9 cellular contexts compared by ENCODE assay signal in the genomic region with DNA sequence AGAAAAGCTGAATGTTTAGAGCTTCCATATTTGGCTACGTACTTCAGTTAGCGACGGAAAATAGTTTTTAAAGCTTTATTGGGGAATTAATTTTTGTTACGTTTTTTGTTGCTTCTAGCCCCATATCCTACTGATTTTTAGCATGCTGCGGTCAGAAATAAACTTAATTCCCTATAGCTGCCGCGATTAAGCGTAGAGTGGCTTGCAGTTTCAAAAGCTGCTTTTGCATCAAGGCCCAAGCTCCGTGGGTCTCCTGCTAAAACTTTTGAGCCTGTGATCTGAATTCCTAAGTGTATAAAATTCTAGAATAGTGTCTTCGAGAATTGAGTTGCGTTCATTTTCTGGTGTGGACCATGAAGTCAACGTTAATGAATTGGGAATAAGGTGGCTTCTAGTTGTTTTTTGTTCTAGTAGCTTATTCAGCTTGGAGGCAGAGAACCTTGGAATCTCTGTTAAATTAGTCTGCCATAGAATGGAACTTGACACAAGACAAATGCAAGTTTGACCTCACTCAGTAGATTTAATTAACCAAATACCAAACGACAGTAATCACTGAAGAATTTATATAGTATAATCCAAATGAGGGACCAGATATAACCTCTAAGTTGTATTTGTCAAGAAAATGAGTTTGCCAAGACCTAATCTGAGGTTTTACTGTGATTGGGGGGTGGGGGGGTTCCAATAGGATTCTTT. TPM values are rescaled to one million over a fixed set of nuclear protein-coding genes. Genes with fewer than 3 reads are reported as not detected.
DNase-seq lines count a peak whose midpoint lies in the region; ATAC-seq, FAIRE-seq and TF ChIP-seq lines count a peak whose summit lies in the region.
"Had no signal": no experiment of that assay in that cellular context is flagged by ENCODE, and none has a peak within 500 bp of the region (broad histone marks: within the 10 kb centered on the region; RNA-seq: fewer than 3 reads in every experiment).

No MANE protein-coding gene starts in this region.

- peaks cover 2% of the 10 kb centered on the region for H3K27me3 Mint-ChIP-seq in T-helper 1 cell treated with Interleukin-12 subunit alpha and Interleukin-12 subunit beta and Interleukin-4 antibody, amounts not matched to agents 30 μg/mL and 1 μg/mL, for 36 hours (ENCODE audit: low read depth)
- H3K27me3 Mint-ChIP-seq in activated naive CD8-positive, alpha-beta T cell treated with anti-CD3 and anti-CD28 coated beads for 36 hours = no peaks in the 10 kb centered on the region

- peaks cover 61% of the 10 kb centered on the region for H3K79me2 ChIP-seq in keratinocyte (ENCODE audit: control insufficient read depth, insufficient read depth, low read length)

- no peak for FAIRE-seq in keratinocyte (lab: Jason Lieb, UNC)

- TF ChIP-seq CTCF in keratinocyte (optimal IDR thresholded peaks at IDR 0.05 in 1 of 3, IDR thresholded peaks at IDR 0.05 in 1 of 3, conservative IDR thresholded peaks at IDR 0.05 in 1 of 3; ENCODE audit: extremely low read depth in 1 of 3, insufficient read depth in 2 of 3, low read length in 3 of 3) = no peak

- H3K4me1 ChIP-seq in keratinocyte (ENCODE audit: control insufficient read depth, extremely low read depth, insufficient read depth, low read length) = peaks cover 52% of the 10 kb centered on the region
- H3K4me1 ChIP-seq in stomach smooth muscle (ENCODE audit: control insufficient read depth, insufficient read depth, low read length) = peaks cover 20% of the 10 kb centered on the region

- H3K9me3 ChIP-seq in keratinocyte (ENCODE audit: control insufficient read depth, low read depth, low read length) (no peaks in the 10 kb centered on the region), stomach smooth muscle (ENCODE audit: control insufficient read depth in 2 of 2, low read length in 2 of 2) (no peaks in the 10 kb centered on the region)

- H3K36me3 ChIP-seq in keratinocyte (ENCODE audit: control insufficient read depth in 2 of 2, extremely low read depth in 1 of 2, insufficient read depth in 2 of 2, low read length in 2 of 2) (peaks cover 0 to 5% of the 10 kb centered on the region in 2 experiments), stomach smooth muscle (ENCODE audit: control insufficient read depth in 2 of 2, insufficient read depth in 2 of 2, low read length in 2 of 2) (no peaks in the 10 kb centered on the region)

- H3K9me3 Mint-ChIP-seq in T-helper 1 cell treated with Interleukin-12 subunit alpha and Interleukin-12 subunit beta and Interleukin-4 antibody, amounts not matched to agents 30 μg/mL and 1 μg/mL, for 36 hours = no peaks in the 10 kb centered on the region
- no peaks in the 10 kb centered on the region for H3K9me3 Mint-ChIP-seq in activated naive CD8-positive, alpha-beta T cell treated with anti-CD3 and anti-CD28 coated beads for 36 hours

- peak overlapping the region; percentile 98 for H3K9ac ChIP-seq in keratinocyte (ENCODE audit: control insufficient read depth, extremely low read depth, insufficient read depth, low read length)
- H3K9ac ChIP-seq in stomach smooth muscle (ENCODE audit: low read length in 2 of 2) = peak overlapping the region; percentile 94 to 95

- no peak for ATAC-seq in activated CD4-positive, CD25-positive, alpha-beta regulatory T cell treated with anti-CD3 and anti-CD28 coated beads, Interleukin-2, amount 50 U/mL, for 24 hours
- ATAC-seq in HG02759 (IDR thresholded peaks at IDR 0.05; ENCODE audit: unreplicated experiment) = no peak
- no peak for ATAC-seq in GM19023 (IDR thresholded peaks at IDR 0.05; ENCODE audit: unreplicated experiment)

- H3K4me2 ChIP-seq in keratinocyte (ENCODE audit: control insufficient read depth, extremely low read depth, insufficient read depth, low read depth, low read length) = peak overlapping the region; percentile 97

- dilution Hi-C loops in keratinocyte (cut with MboI; ENCODE audit: extremely low pct_ligation_motif_present, low sequenced_read_pairs) = no loop called here

- H4K20me1 ChIP-seq in keratinocyte (ENCODE audit: control insufficient read depth, extremely low read depth, insufficient read depth, low read length) = peaks cover 30% of the 10 kb centered on the region

- H3K4me3 Mint-ChIP-seq in T-helper 1 cell treated with Interleukin-12 subunit alpha and Interleukin-12 subunit beta and Interleukin-4 antibody, amounts not matched to agents 30 μg/mL and 1 μg/mL, for 36 hours = peak overlapping the region; percentile 98
- peak overlapping the region; percentile 99 for H3K4me3 Mint-ChIP-seq in activated naive CD8-positive, alpha-beta T cell treated with anti-CD3 and anti-CD28 coated beads for 36 hours

- H3K4me3 ChIP-seq in keratinocyte (ENCODE audit: control insufficient read depth in 2 of 3, extremely low read depth in 1 of 3, insufficient read depth in 2 of 3, low read depth in 1 of 3, low read length in 3 of 3) = peak overlapping the region; percentile 77 to 99 (median 96)
- peak overlapping the region; percentile 96 to 99 for H3K4me3 ChIP-seq in stomach smooth muscle (ENCODE audit: low read length in 2 of 2)

- H3K27me3 ChIP-seq in keratinocyte (ENCODE audit: control insufficient read depth, extremely low read depth, insufficient read depth, low read length) = no peaks in the 10 kb centered on the region
- H3K27me3 ChIP-seq in stomach smooth muscle (ENCODE audit: control insufficient read depth in 1 of 2, insufficient read depth in 2 of 2, low read length in 2 of 2) = no peaks in the 10 kb centered on the region

- no peak overlapping the region for H2AFZ ChIP-seq in keratinocyte (ENCODE audit: control insufficient read depth, low read length)

- H3K4me1 Mint-ChIP-seq in T-helper 1 cell treated with Interleukin-12 subunit alpha and Interleukin-12 subunit beta and Interleukin-4 antibody, amounts not matched to agents 30 μg/mL and 1 μg/mL, for 36 hours (ENCODE audit: low read depth) = peaks cover 41% of the 10 kb centered on the region
- peaks cover 41% of the 10 kb centered on the region for H3K4me1 Mint-ChIP-seq in activated naive CD8-positive, alpha-beta T cell treated with anti-CD3 and anti-CD28 coated beads for 36 hours

- peak overlapping the region; percentile 98 for H3K27ac Mint-ChIP-seq in T-helper 1 cell treated with Interleukin-12 subunit alpha and Interleukin-12 subunit beta and Interleukin-4 antibody, amounts not matched to agents 30 μg/mL and 1 μg/mL, for 36 hours
- peak overlapping the region; percentile 94 for H3K27ac Mint-ChIP-seq in activated naive CD8-positive, alpha-beta T cell treated with anti-CD3 and anti-CD28 coated beads for 36 hours

- peak overlapping the region; percentile 94 for H3K27ac ChIP-seq in keratinocyte (ENCODE audit: control insufficient read depth, insufficient read depth, low read length)
- no peak overlapping the region for H3K27ac ChIP-seq in stomach smooth muscle (ENCODE audit: low read length)

- DNase-seq in T-helper 1 cell = no peak
- DNase-seq in activated naive CD8-positive, alpha-beta T cell treated with anti-CD3 and anti-CD28 coated beads for 36 hours = no peak
- DNase-seq in keratinocyte (ENCODE audit: low read depth, low spot score) = no peak

- H3K36me3 Mint-ChIP-seq in T-helper 1 cell treated with Interleukin-12 subunit alpha and Interleukin-12 subunit beta and Interleukin-4 antibody, amounts not matched to agents 30 μg/mL and 1 μg/mL, for 36 hours (ENCODE audit: low read depth) = peaks cover 9% of the 10 kb centered on the region
- peaks cover 7% of the 10 kb centered on the region for H3K36me3 Mint-ChIP-seq in activated naive CD8-positive, alpha-beta T cell treated with anti-CD3 and anti-CD28 coated beads for 36 hours

- H3K9me1 ChIP-seq in keratinocyte (ENCODE audit: control insufficient read depth, extremely low read depth, insufficient read depth, low read length) = no peaks in the 10 kb centered on the region

RNA-seq across cellular contexts. Expression of gene CALU, which starts 1.0 kb away (rescaled TPM):
- total RNA-seq in activated naive CD8-positive, alpha-beta T cell treated with anti-CD3 and anti-CD28 coated beads for 36 hours = 10 to 100 TPM; 42.2 to 44.5 TPM
- 96.0 to 188 TPM (median 155 TPM) in 3 replicates for polyA plus RNA-seq in keratinocyte
- 183 TPM for polyA plus RNA-seq in keratinocyte (2011; ENCODE audit: low read depth)
- 47.9 and 86.0 TPM in 2 replicates for polyA plus RNA-seq in keratinocyte (2011; cell fraction: cytosol; rRNA removed)
- polyA plus RNA-seq in keratinocyte (2011; cell fraction: nucleus; rRNA removed) = 166 and 224 TPM in 2 replicates
- 43.9 and 203 TPM in 2 replicates for polyA plus RNA-seq in keratinocyte (2012; ENCODE audit: low replicate concordance)
- 29.3 to 93.0 TPM (median 53.0 TPM) in 3 replicates for polyA minus RNA-seq in keratinocyte
- 58.9 TPM for polyA minus RNA-seq in keratinocyte (2011; cell fraction: cytosol; rRNA and poly(A)+ RNA removed)
- 88.5 and 196 TPM in 2 replicates for polyA minus RNA-seq in keratinocyte (2011; cell fraction: nucleus; rRNA and poly(A)+ RNA removed)

RNA-seq across cellular contexts. Expression of gene OPN1SW, which starts 35.5 kb away (rescaled TPM):
- total RNA-seq in activated naive CD8-positive, alpha-beta T cell treated with anti-CD3 and anti-CD28 coated beads for 36 hours = not detected
- polyA plus RNA-seq in keratinocyte = not detected in 3 replicates
- polyA plus RNA-seq in keratinocyte (2011; ENCODE audit: low read depth) = not detected
- not detected in 2 replicates for polyA plus RNA-seq in keratinocyte (2011; cell fraction: cytosol; rRNA removed)
- polyA plus RNA-seq in keratinocyte (2011; cell fraction: nucleus; rRNA removed) = not detected in 2 replicates
- polyA plus RNA-seq in keratinocyte (2012; ENCODE audit: low replicate concordance) = not detected in 2 replicates
- polyA minus RNA-seq in keratinocyte = not detected in 3 replicates
- not detected for polyA minus RNA-seq in keratinocyte (2011; cell fraction: cytosol; rRNA and poly(A)+ RNA removed)
- polyA minus RNA-seq in keratinocyte (2011; cell fraction: nucleus; rRNA and poly(A)+ RNA removed) = not detected in 2 replicates
- total RNA-seq: glomerular endothelial cell had no signal

RNA-seq across cellular contexts. Expression of gene CCDC136, which starts 51.6 kb away (rescaled TPM):
- total RNA-seq in activated naive CD8-positive, alpha-beta T cell treated with anti-CD3 and anti-CD28 coated beads for 36 hours = 10 to 100 TPM; 10.8 to 11.0 TPM
- polyA plus RNA-seq in keratinocyte = 0.84 to 1.6 TPM (median 1.5 TPM) in 3 replicates
- 0.29 TPM for polyA plus RNA-seq in keratinocyte (2011; ENCODE audit: low read depth)
- polyA plus RNA-seq in keratinocyte (2011; cell fraction: cytosol; rRNA removed) = 0.52 and 0.64 TPM in 2 replicates
- 4.4 and 5.1 TPM in 2 replicates for polyA plus RNA-seq in keratinocyte (2011; cell fraction: nucleus; rRNA removed)
- polyA plus RNA-seq in keratinocyte (2012; ENCODE audit: low replicate concordance) = 0.11 and 0.50 TPM in 2 replicates
- 1.0 to 1.9 TPM (median 1.8 TPM) in 3 replicates for polyA minus RNA-seq in keratinocyte
- polyA minus RNA-seq in keratinocyte (2011; cell fraction: cytosol; rRNA and poly(A)+ RNA removed) = not detected
- 2.5 and 3.4 TPM in 2 replicates for polyA minus RNA-seq in keratinocyte (2011; cell fraction: nucleus; rRNA and poly(A)+ RNA removed)
